In genomic region chr6:20415304-20416062, GRCh38 we compare ENCODE assay signal across 20 cellular contexts. TPM values are rescaled to one million over a fixed set of nuclear protein-coding genes. Genes with fewer than 3 reads are reported as not detected.
A peak's percentile ranks its signal among the peaks of the same experiment; 100 is the strongest.
DNase-seq lines count a peak whose midpoint lies in the region; ATAC-seq and TF ChIP-seq lines count a peak whose summit lies in the region.
"Had no signal": no experiment of that assay in that cellular context is flagged by ENCODE, and none has a peak within 500 bp of the region (broad histone marks: within the 10 kb centered on the region; RNA-seq: fewer than 3 reads in every experiment).

No MANE protein-coding gene starts in this region.

- peaks cover 32% of the 10 kb centered on the region for H3K4me1 ChIP-seq in MM.1S (ENCODE audit: low read length)
- H3K4me1 ChIP-seq in endodermal cell (ENCODE audit: control insufficient read depth, insufficient read depth, low read length), result peaks cover 37% of the 10 kb centered on the region
- peaks cover 0 to 2% of the 10 kb centered on the region in 2 experiments for H3K4me1 ChIP-seq in trophoblast cell (ENCODE audit: control insufficient read depth in 1 of 2, insufficient read depth in 2 of 2, low read length in 2 of 2)
- H3K4me1 ChIP-seq: parathyroid adenoma, right lobe of liver had no signal

- no peak overlapping the region for H3K27ac ChIP-seq in CD4-positive, alpha-beta T cell (ENCODE audit: low read depth, low read length)
- H3K27ac ChIP-seq in MM.1S (ENCODE audit: low read length), result no peak overlapping the region; the same call in 1 of the 2 replicates
- H3K27ac ChIP-seq in endodermal cell (ENCODE audit: low read depth, low read length), result no peak overlapping the region
- H3K27ac ChIP-seq in trophoblast cell (ENCODE audit: low read depth, low read length), result no peak overlapping the region
- H3K27ac ChIP-seq: brain microvascular endothelial cell, left ventricle myocardium inferior, parathyroid adenoma, right lobe of liver had no signal

- H3K4me3 Mint-ChIP-seq in CD4-positive, alpha-beta T cell, result no peak overlapping the region
- H3K4me3 Mint-ChIP-seq in endodermal cell, result no peak overlapping the region
- no peak overlapping the region for H3K4me3 Mint-ChIP-seq in type B pancreatic cell
- H3K4me3 Mint-ChIP-seq in activated CD8-positive, alpha-beta T cell treated with anti-CD3 and anti-CD28 coated beads for 36 hours, result no peak overlapping the region
- H3K4me3 Mint-ChIP-seq: activated naive CD8-positive, alpha-beta T cell treated with anti-CD3 and anti-CD28 coated beads, Interleukin-2, amount 50 U/mL, for 24 hours; stimulated activated memory B cell treated with anti-CD40 and anti-IgM and Interleukin-4, amounts not matched to agents 10 μg/mL and 1 μg/mL and 100 μg/mL, for 72 hours had no signal

- no peaks in the 10 kb centered on the region for H3F3A ChIP-seq in MM.1S (ENCODE audit: insufficient read depth, low read length)

- POLR2A ChIA-PET in CD4-positive, alpha-beta T cell (lab: Charles Lee), result interaction anchor here (1.5 to 1.8 kb wide), 2 partner anchors 11 to 49 kb away, joined by 6 to 7 read pairs; no protein-coding TSS in a partner anchor
- POLR2A ChIA-PET in activated CD8-positive, alpha-beta T cell treated with anti-CD3 and anti-CD28 coated beads for 36 hours (lab: Charles Lee), result interaction anchor here (0.6 kb wide), 1 partner anchor 150 kb away, joined by 3 read pairs; no protein-coding TSS in a partner anchor

- H3K9me3 Mint-ChIP-seq in CD4-positive, alpha-beta T cell, result no peaks in the 10 kb centered on the region
- H3K9me3 Mint-ChIP-seq in endodermal cell (no peaks in the 10 kb centered on the region), type B pancreatic cell (no peaks in the 10 kb centered on the region)
- no peaks in the 10 kb centered on the region for H3K9me3 Mint-ChIP-seq in activated CD8-positive, alpha-beta T cell treated with anti-CD3 and anti-CD28 coated beads for 36 hours
- H3K9me3 Mint-ChIP-seq: activated naive CD8-positive, alpha-beta T cell treated with anti-CD3 and anti-CD28 coated beads, Interleukin-2, amount 50 U/mL, for 24 hours; stimulated activated memory B cell treated with anti-CD40 and anti-IgM and Interleukin-4, amounts not matched to agents 10 μg/mL and 1 μg/mL and 100 μg/mL, for 72 hours had no signal

- no peak overlapping the region for H3K14ac ChIP-seq in trophoblast cell (ENCODE audit: low read length)

- TF ChIP-seq CTCF in CD4-positive, alpha-beta T cell (IDR thresholded peaks at IDR 0.05), result no peak
- no peak for TF ChIP-seq CTCF in MM.1S (IDR thresholded peaks at IDR 0.05; ENCODE audit: low read length)
- no peak for TF ChIP-seq CTCF in endodermal cell (conservative IDR thresholded peaks at IDR 0.05)
- TF ChIP-seq CTCF in type B pancreatic cell (conservative IDR thresholded peaks at IDR 0.05), result no peak
- TF ChIP-seq CTCF in activated CD8-positive, alpha-beta T cell treated with anti-CD3 and anti-CD28 coated beads for 36 hours (IDR thresholded peaks at IDR 0.05), result no peak

- no peaks in the 10 kb centered on the region for H3K79me1 ChIP-seq in trophoblast cell (ENCODE audit: low read length)

- no peak for ATAC-seq in CD4-positive, alpha-beta T cell (ENCODE audit: poor library complexity)
- ATAC-seq in HG02610 (IDR thresholded peaks at IDR 0.05; ENCODE audit: unreplicated experiment), result no peak
- no peak for ATAC-seq in activated CD8-positive, alpha-beta T cell treated with anti-CD3 and anti-CD28 coated beads for 36 hours
- ATAC-seq: right lobe of liver; stimulated activated memory B cell treated with anti-CD40 and anti-IgM and Interleukin-4, amounts not matched to agents 10 μg/mL and 1 μg/mL and 100 μg/mL, for 72 hours had no signal

- no peak overlapping the region for H4K12ac ChIP-seq in trophoblast cell (ENCODE audit: low read depth, low read length)

- H3K18ac ChIP-seq in trophoblast cell (ENCODE audit: low read length), result no peak overlapping the region

- no peak overlapping the region for H3K23ac ChIP-seq in trophoblast cell (ENCODE audit: low read length)

- no peak for DNase-seq in CD4-positive, alpha-beta T cell
- DNase-seq in MM.1S, result no peak
- peak; percentile 63 for DNase-seq in endodermal cell
- no peak for DNase-seq in trophoblast cell
- DNase-seq in DMS 273 treated with DMSO at 0.1 percent for 48 hours (lab: John Stamatoyannopoulos, UW), result no peak
- DNase-seq in type B pancreatic cell (ENCODE audit: extremely low spot score, unreplicated experiment), result no peak
- no peak for DNase-seq in activated CD8-positive, alpha-beta T cell treated with anti-CD3 and anti-CD28 coated beads for 36 hours
- DNase-seq: activated CD4-positive, alpha-beta T cell treated with anti-CD3 and anti-CD28 coated beads for 1 hour; activated naive CD8-positive, alpha-beta T cell treated with anti-CD3 and anti-CD28 coated beads, Interleukin-2, amount 50 U/mL, for 24 hours; brain microvascular endothelial cell; COR-L47; cortex of kidney; heart left ventricle; left ventricle myocardium inferior; NCI-H510A treated with DMSO at 0.1 percent for 48 hours; right lobe of liver had no signal

- 75 to 79% methylated on average over 4 to 8 of the region's 9 CpGs for WGBS in endodermal cell (ENCODE audit: insufficient coverage in 1 of 2, insufficient read length in 1 of 2), 2 experiments
- no CpG with 5 or more reads among the region's 9 CpGs for WGBS in trophoblast cell (ENCODE audit: extremely low coverage, insufficient coverage, insufficient read length)

- H2AK5ac ChIP-seq in trophoblast cell (ENCODE audit: low read length), result no peak overlapping the region

- H3K79me2 ChIP-seq in MM.1S (ENCODE audit: low read length) (peaks cover 99% of the 10 kb centered on the region), trophoblast cell (ENCODE audit: control insufficient read depth, insufficient read depth, low read length, poor library complexity) (peaks cover 20% of the 10 kb centered on the region)

- no peak overlapping the region for H2BK5ac ChIP-seq in trophoblast cell (ENCODE audit: low read depth, low read length, poor library complexity)

- H3K27ac Mint-ChIP-seq in CD4-positive, alpha-beta T cell, result peak overlapping the region; percentile 27
- H3K27ac Mint-ChIP-seq in endodermal cell, result no peak overlapping the region
- H3K27ac Mint-ChIP-seq in type B pancreatic cell, result no peak overlapping the region
- no peak overlapping the region for H3K27ac Mint-ChIP-seq in activated CD8-positive, alpha-beta T cell treated with anti-CD3 and anti-CD28 coated beads for 36 hours
- H3K27ac Mint-ChIP-seq: activated naive CD8-positive, alpha-beta T cell treated with anti-CD3 and anti-CD28 coated beads, Interleukin-2, amount 50 U/mL, for 24 hours had no signal

- peaks cover 5% of the 10 kb centered on the region for H3K36me3 Mint-ChIP-seq in CD4-positive, alpha-beta T cell (ENCODE audit: low read depth)
- H3K36me3 Mint-ChIP-seq in endodermal cell (ENCODE audit: low read depth), result peaks cover 1% of the 10 kb centered on the region
- H3K36me3 Mint-ChIP-seq in type B pancreatic cell, result peaks cover 16% of the 10 kb centered on the region
- peaks cover 33% of the 10 kb centered on the region for H3K36me3 Mint-ChIP-seq in activated CD8-positive, alpha-beta T cell treated with anti-CD3 and anti-CD28 coated beads for 36 hours (ENCODE audit: low read depth)

- H3K4me3 ChIP-seq in MM.1S (ENCODE audit: low read length) (no peak overlapping the region), endodermal cell (ENCODE audit: low read length) (peak overlapping the region; percentile 39), trophoblast cell (ENCODE audit: low read depth, low read length) (no peak overlapping the region)
- H3K4me3 ChIP-seq: HAP-1, heart left ventricle, left ventricle myocardium inferior, right lobe of liver had no signal

- no peaks in the 10 kb centered on the region for H3K27me3 Mint-ChIP-seq in CD4-positive, alpha-beta T cell
- no peaks in the 10 kb centered on the region for H3K27me3 Mint-ChIP-seq in endodermal cell (ENCODE audit: insufficient read depth)
- H3K27me3 Mint-ChIP-seq in type B pancreatic cell, result no peaks in the 10 kb centered on the region
- H3K27me3 Mint-ChIP-seq in activated CD8-positive, alpha-beta T cell treated with anti-CD3 and anti-CD28 coated beads for 36 hours, result no peaks in the 10 kb centered on the region
- H3K27me3 Mint-ChIP-seq: activated naive CD8-positive, alpha-beta T cell treated with anti-CD3 and anti-CD28 coated beads, Interleukin-2, amount 50 U/mL, for 24 hours; stimulated activated memory B cell treated with anti-CD40 and anti-IgM and Interleukin-4, amounts not matched to agents 10 μg/mL and 1 μg/mL and 100 μg/mL, for 72 hours had no signal

- H3K4me1 Mint-ChIP-seq in CD4-positive, alpha-beta T cell (ENCODE audit: low read depth), result peaks cover 64% of the 10 kb centered on the region
- H3K4me1 Mint-ChIP-seq in endodermal cell, result peaks cover 65% of the 10 kb centered on the region
- peaks cover 16% of the 10 kb centered on the region for H3K4me1 Mint-ChIP-seq in type B pancreatic cell (ENCODE audit: unreplicated experiment)
- peaks cover 64% of the 10 kb centered on the region for H3K4me1 Mint-ChIP-seq in activated CD8-positive, alpha-beta T cell treated with anti-CD3 and anti-CD28 coated beads for 36 hours (ENCODE audit: low read depth)

- H3K36me3 ChIP-seq in MM.1S (replicated peaks; ENCODE audit: insufficient read depth, low read length), result no peaks in the 10 kb centered on the region; the same call in 1 of the 2 replicates
- H3K36me3 ChIP-seq in endodermal cell (ENCODE audit: control insufficient read depth, insufficient read depth, low read length), result peaks cover 29% of the 10 kb centered on the region
- H3K36me3 ChIP-seq in trophoblast cell (ENCODE audit: control insufficient read depth in 1 of 2, insufficient read depth in 2 of 2, low read length in 2 of 2), result peaks cover 2 to 6% of the 10 kb centered on the region in 2 experiments
- H3K36me3 ChIP-seq: heart left ventricle, left ventricle myocardium inferior, right lobe of liver had no signal

- no peaks in the 10 kb centered on the region for H3K9me3 ChIP-seq in CD4-positive, alpha-beta T cell (ENCODE audit: control insufficient read depth, low read length)
- H3K9me3 ChIP-seq in MM.1S (replicated peaks; ENCODE audit: insufficient read depth, low read length), result no peaks in the 10 kb centered on the region
- H3K9me3 ChIP-seq in endodermal cell (ENCODE audit: control insufficient read depth, low read length), result no peaks in the 10 kb centered on the region
- no peaks in the 10 kb centered on the region for H3K9me3 ChIP-seq in trophoblast cell (ENCODE audit: insufficient read depth, low read depth, low read length)
- H3K9me3 ChIP-seq: HAP-1, heart left ventricle, left ventricle myocardium inferior, right lobe of liver had no signal

- H2BK12ac ChIP-seq in trophoblast cell (ENCODE audit: low read length), result no peak overlapping the region

- H2AFZ ChIP-seq in MM.1S (ENCODE audit: low read length) (no peak overlapping the region), trophoblast cell (ENCODE audit: insufficient read depth, low read length, poor library complexity) (no peak overlapping the region)
- H2AFZ ChIP-seq: parathyroid adenoma had no signal

- H3K4me2 ChIP-seq in MM.1S (ENCODE audit: low read depth, low read length) (peak overlapping the region; percentile 33; the same call in 1 of the 2 replicates), trophoblast cell (ENCODE audit: low read length) (no peak overlapping the region)

- H3K4ac ChIP-seq in trophoblast cell (ENCODE audit: low read depth, low read length), result peak overlapping the region; percentile 65

- intact Hi-C loops in CD4-positive, alpha-beta T cell (cut with DNase I, micrococcal nuclease), result loop anchor here in 1 of 2 experiments (5.0 kb wide), 1 partner anchor 97 kb away; no protein-coding TSS in a partner anchor
- intact Hi-C loops in activated CD8-positive, alpha-beta T cell treated with anti-CD3 and anti-CD28 coated beads for 36 hours (cut with micrococcal nuclease), result no loop called here

- no peak overlapping the region for H4K91ac ChIP-seq in trophoblast cell (ENCODE audit: low read depth, low read length)

- H3K27me3 ChIP-seq in CD4-positive, alpha-beta T cell (ENCODE audit: control insufficient read depth, insufficient read depth, low read length), result no peaks in the 10 kb centered on the region
- no peaks in the 10 kb centered on the region for H3K27me3 ChIP-seq in MM.1S (replicated peaks; ENCODE audit: insufficient read depth, low read length)
- H3K27me3 ChIP-seq in endodermal cell (ENCODE audit: control insufficient read depth, insufficient read depth, low read length, poor library complexity, severe bottlenecking), result no peaks in the 10 kb centered on the region
- H3K27me3 ChIP-seq in trophoblast cell (ENCODE audit: insufficient read depth, low read length), result no peaks in the 10 kb centered on the region
- H3K27me3 ChIP-seq: brain microvascular endothelial cell, heart left ventricle, right lobe of liver had no signal

- CTCF ChIA-PET in CD4-positive, alpha-beta T cell (lab: Charles Lee), result interaction anchor here (0.6 to 1.5 kb wide), 2 partner anchors 11 to 113 kb away, joined by 3 to 5 read pairs; no protein-coding TSS in a partner anchor
- CTCF ChIA-PET in activated CD8-positive, alpha-beta T cell treated with anti-CD3 and anti-CD28 coated beads for 36 hours (lab: Charles Lee), result interaction anchor here (2.5 kb wide), 1 partner anchor 11 kb away, joined by 16 read pairs; no protein-coding TSS in a partner anchor

- H3K9ac ChIP-seq in MM.1S (ENCODE audit: low read length) (no peak overlapping the region), endodermal cell (ENCODE audit: extremely low read depth, low read length, poor library complexity, severe bottlenecking) (no peak overlapping the region), trophoblast cell (ENCODE audit: low read length) (no peak overlapping the region)
- H3K9ac ChIP-seq: parathyroid adenoma had no signal

- H3K9me2 ChIP-seq in MM.1S (replicated peaks; ENCODE audit: insufficient read depth, low read length), result no peaks in the 10 kb centered on the region

- no peak overlapping the region for H4K8ac ChIP-seq in trophoblast cell (ENCODE audit: low read depth, low read length)

- H2BK120ac ChIP-seq in trophoblast cell (ENCODE audit: insufficient read depth, low read length, poor library complexity), result no peak overlapping the region

- peaks cover 29% of the 10 kb centered on the region for H4K20me1 ChIP-seq in MM.1S (ENCODE audit: insufficient read depth, low read length)

RNA-seq across cellular contexts. Expression of gene E2F3, which starts 13.8 kb away (rescaled TPM):
- 1 to 10 TPM; 2.7 to 2.9 TPM for total RNA-seq in CD4-positive, alpha-beta T cell
- total RNA-seq in endodermal cell, result 10 to 100 TPM; 38.2 TPM
- 26.8 TPM for polyA plus RNA-seq in endodermal cell (2013, experiment 1 of 2)
- polyA plus RNA-seq in endodermal cell (2013, experiment 2 of 2), result 26.3 TPM
- 10.7 and 11.6 TPM in 2 replicates for polyA plus RNA-seq in trophoblast cell (2013)
- 13.7 and 21.0 TPM in 2 replicates for total RNA-seq in type B pancreatic cell (ENCODE audit: low replicate concordance)
- total RNA-seq in activated CD8-positive, alpha-beta T cell treated with anti-CD3 and anti-CD28 coated beads for 36 hours, result 10 to 100 TPM; 16.0 to 17.0 TPM
